In the genomic region with DNA sequence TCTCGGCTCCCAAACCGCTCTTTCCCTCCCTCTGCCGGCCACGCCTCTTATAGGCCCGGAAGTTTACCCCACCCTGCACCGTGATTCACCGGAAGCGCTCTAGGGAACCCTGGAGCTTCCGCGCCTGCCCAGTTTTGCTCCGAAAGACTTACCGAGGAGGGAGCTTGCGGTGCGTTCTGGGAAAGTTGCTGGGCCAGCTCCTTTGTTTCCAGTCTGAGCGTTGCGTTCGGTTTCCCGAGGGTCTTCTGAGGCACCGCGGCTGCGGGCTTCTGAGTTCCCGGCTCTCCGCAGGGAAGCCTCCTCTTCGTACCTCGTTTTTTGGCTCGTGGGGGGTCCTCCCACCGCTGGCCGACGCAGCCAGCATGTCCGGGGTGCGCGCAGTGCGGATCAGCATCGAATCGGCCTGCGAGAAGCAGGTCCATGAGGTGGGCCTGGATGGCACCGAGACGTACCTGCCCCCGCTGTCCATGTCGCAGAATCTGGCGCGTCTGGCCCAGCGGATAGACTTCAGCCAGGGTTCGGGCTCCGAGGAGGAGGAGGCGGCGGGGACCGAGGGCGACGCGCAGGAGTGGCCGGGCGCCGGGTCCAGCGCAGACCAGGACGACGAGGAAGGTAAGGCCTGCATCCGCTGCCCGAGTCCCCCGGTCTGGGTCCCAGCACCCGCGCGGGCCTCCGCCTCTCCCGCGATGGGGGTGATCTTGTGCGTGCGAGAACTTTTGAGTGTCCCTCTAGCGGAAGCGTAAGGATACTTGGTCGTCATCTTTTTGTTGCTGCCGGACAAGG, we compare ENCODE assay signal across 8 cellular contexts. TPM values are rescaled to one million over a fixed set of nuclear protein-coding genes. Genes with fewer than 3 reads are reported as not detected.
DNase-seq lines count a peak whose midpoint lies in the region; ATAC-seq and TF ChIP-seq lines count a peak whose summit lies in the region.

Gene MED17, plus strand, starts transcription at position 131 of the 783 bp plus-strand sequence. Its CDS starts 232 bp downstream, at position 363.

- intact Hi-C loops in left ventricle myocardium superior (cut with micrococcal nuclease) (loop anchor here (5.0 kb wide), 1 partner anchor 42 kb away; the partner anchor contains the start of genes C11orf54 and TAF1D), prostate gland (cut with DNase I) (loop anchor here (5.0 to 10.0 kb wide), 2 partner anchors 42 to 120 kb away; partner anchors contain the start of genes C11orf54, CEP295 and TAF1D)

- no peaks in the 10 kb centered on the region for H3K36me3 Mint-ChIP-seq in T-helper 17 cell (ENCODE audit: low read depth)

- H3K27ac Mint-ChIP-seq in T-helper 17 cell, result peak within 1 kb of the TSS; percentile 96

- TF ChIP-seq POLR2A in GM15510 (IDR thresholded peaks at IDR 0.05; ENCODE audit: borderline replicate concordance, extremely low read depth, insufficient read length), result peak; percentile 69
- peak; percentile 88 for TF ChIP-seq POLR2A in prostate gland (IDR thresholded peaks at IDR 0.05)

- H3K4me3 ChIP-seq in prostate gland (peak within 1 kb of the TSS; percentile 86 to 93), urinary bladder (ENCODE audit: low read depth, low read length) (peak within 1 kb of the TSS; percentile 71)

- H3K27ac ChIP-seq in prostate gland (peak within 1 kb of the TSS; percentile 92 to 96), urinary bladder (ENCODE audit: low read depth) (peak within 1 kb of the TSS; percentile 92)

- H3K27me3 ChIP-seq in prostate gland (replicated peaks; ENCODE audit: insufficient read depth), result no peaks in the 10 kb centered on the region

- WGBS in prostate gland, result under 1% methylated on average over 72 of the region's 72 CpGs
- WGBS in urinary bladder, result under 1% methylated on average over 72 of the region's 72 CpGs

- H3K36me3 ChIP-seq in prostate gland (no peaks in the 10 kb centered on the region), urinary bladder (ENCODE audit: insufficient read depth) (no peaks in the 10 kb centered on the region)

- H3K9me3 ChIP-seq in T-helper 17 cell (ENCODE audit: control insufficient read depth, low read length, poor library complexity, severe bottlenecking), result no peaks in the 10 kb centered on the region
- no peaks in the 10 kb centered on the region for H3K9me3 ChIP-seq in prostate gland

- ATAC-seq in HG02885 (IDR thresholded peaks at IDR 0.05; ENCODE audit: poor library complexity, unreplicated experiment) (peak; percentile 97), T-helper 17 cell (peak; percentile 96), left ventricle myocardium superior (peak; percentile 100)

- peak within 1 kb of the TSS; percentile 98 for H3K4me3 Mint-ChIP-seq in T-helper 17 cell

- peaks cover 31% of the 10 kb centered on the region for H3K4me1 Mint-ChIP-seq in T-helper 17 cell

- H3K4me1 ChIP-seq in prostate gland (replicated peaks) (peaks cover 10% of the 10 kb centered on the region), urinary bladder (ENCODE audit: insufficient read depth) (no peaks in the 10 kb centered on the region)

- TF ChIP-seq CTCF in prostate gland (IDR thresholded peaks at IDR 0.05), result peak in 3 of 4 experiments; percentile 45 to 65 (median 56)

- DNase-seq in NCI-H1694 (lab: John Stamatoyannopoulos, UW), result peak; percentile 52
- peak; percentile 70 to 78 (median 74) for DNase-seq in T-helper 17 cell
- peak; percentile 51 to 95 (median 90) for DNase-seq in amygdala (lab: John Stamatoyannopoulos, UW)
- peak; percentile 93 for DNase-seq in left ventricle myocardium superior
- DNase-seq in prostate gland (ENCODE audit: low spot score), result peak; percentile 92

- no peaks in the 10 kb centered on the region for H3K27me3 Mint-ChIP-seq in T-helper 17 cell

RNA-seq across cellular contexts. Expression of gene MED17, which starts in this region (rescaled TPM):
- 10 to 100 TPM; 58.5 to 61.8 TPM for total RNA-seq in T-helper 17 cell
- total RNA-seq in left ventricle myocardium superior, result 20.3 TPM
- 10 to 100 TPM; 22.4 to 31.4 TPM for total RNA-seq in prostate gland
- 41.9 TPM for total RNA-seq in urinary bladder
- 19.7 TPM for polyA plus RNA-seq in urinary bladder

Comparison
In these comparisons a context has a peak if more than half of its experiments do, and no peak if none do; other contexts are left out.
1. Peak in every context shown above with its lines: DNase-seq, ATAC-seq, H3K4me3 ChIP-seq and H3K27ac ChIP-seq.